Comparison of ENCODE assay signal across 8 cellular contexts in genomic region chr17:47189732-47190621, GRCh38. TPM values are rescaled to one million over a fixed set of nuclear protein-coding genes. Genes with fewer than 3 reads are reported as not detected.
DNase-seq lines count a peak whose midpoint lies in the region; ATAC-seq and TF ChIP-seq lines count a peak whose summit lies in the region.

No MANE protein-coding gene starts in this region.

- H3K27ac ChIP-seq in Peyer's patch (peak overlapping the region; percentile 49 to 93 (median 80)), parathyroid adenoma (peak overlapping the region; percentile 86)

- H3K4me3 ChIP-seq in Peyer's patch: peak overlapping the region; percentile 66 to 86 (median 74)
- peak overlapping the region; percentile 75 for H3K4me3 ChIP-seq in epithelial cell of proximal tubule (ENCODE audit: low read depth, low read length)
- H3K4me3 ChIP-seq in parathyroid adenoma (ENCODE audit: low read depth, low read length): peak overlapping the region; percentile 84

- H3K27me3 ChIP-seq in Peyer's patch: no peaks in the 10 kb centered on the region
- no peaks in the 10 kb centered on the region for H3K27me3 ChIP-seq in parathyroid adenoma (ENCODE audit: control insufficient read depth, insufficient read depth, low read length)

- ATAC-seq in HG02678 (IDR thresholded peaks at IDR 0.05; ENCODE audit: unreplicated experiment) (no peak), HG03039 (IDR thresholded peaks at IDR 0.05; ENCODE audit: unreplicated experiment) (no peak), HG03280 (IDR thresholded peaks at IDR 0.05; ENCODE audit: unreplicated experiment) (no peak)

- TF ChIP-seq POLR2A in Peyer's patch (IDR thresholded peaks at IDR 0.05): no peak

- peak overlapping the region; percentile 82 for H3K9ac ChIP-seq in ES-I3 (ENCODE audit: low read depth, low read length)
- H3K9ac ChIP-seq in parathyroid adenoma: no peak overlapping the region

- no peak for DNase-seq in Peyer's patch
- no peak for DNase-seq in epithelial cell of proximal tubule (ENCODE audit: low read depth)
- no peak for DNase-seq in kidney tubule cell (ENCODE audit: low spot score)

- TF ChIP-seq CTCF in Peyer's patch (IDR thresholded peaks at IDR 0.05): no peak
- TF ChIP-seq CTCF in epithelial cell of proximal tubule (conservative IDR thresholded peaks at IDR 0.05; ENCODE audit: low read depth, low read length): no peak
- TF ChIP-seq CTCF in parathyroid adenoma (IDR thresholded peaks at IDR 0.05): no peak

- peak overlapping the region; percentile 70 for H3K4me2 ChIP-seq in parathyroid adenoma (ENCODE audit: low read length)

- no peaks in the 10 kb centered on the region for H3K9me3 ChIP-seq in ES-I3 (ENCODE audit: control insufficient read depth, insufficient read depth, low read length)
- H3K9me3 ChIP-seq in Peyer's patch: no peaks in the 10 kb centered on the region
- no peaks in the 10 kb centered on the region for H3K9me3 ChIP-seq in parathyroid adenoma (ENCODE audit: control insufficient read depth, low read length)

- H2AFZ ChIP-seq in parathyroid adenoma: peak overlapping the region; percentile 95

- peaks cover 22% of the 10 kb centered on the region for H3K79me2 ChIP-seq in parathyroid adenoma

- H3K4me1 ChIP-seq in ES-I3 (ENCODE audit: insufficient read depth, low read length) (peaks cover 3% of the 10 kb centered on the region; the same call in 1 of the 2 replicates), Peyer's patch (peaks cover 0 to 19% (median 3%) of the 10 kb centered on the region in 4 donors), parathyroid adenoma (peaks cover 3% of the 10 kb centered on the region)

- H3K36me3 ChIP-seq in ES-I3 (ENCODE audit: insufficient read depth, low read length) (no peaks in the 10 kb centered on the region), Peyer's patch (no peaks in the 10 kb centered on the region), parathyroid adenoma (ENCODE audit: control insufficient read depth, insufficient read depth, low read length) (no peaks in the 10 kb centered on the region)

RNA-seq across cellular contexts. Expression of gene CDC27, which starts 0.9 kb away (rescaled TPM):
- total RNA-seq in Peyer's patch (10 to 100 TPM; 29.9 to 72.6 (median 47.4) TPM), epithelial cell of proximal tubule (28.1 and 73.9 TPM in 2 replicates)

RNA-seq across cellular contexts. Expression of gene MYL4, which starts 19.2 kb away (rescaled TPM):
- 1 to 10 TPM in 1 of 4 donors, not detected in 3; 9.1 TPM for total RNA-seq in Peyer's patch
- not detected in 2 replicates for total RNA-seq in epithelial cell of proximal tubule
